Comparison of ENCODE assay signal across 11 cellular contexts in the genomic region with DNA sequence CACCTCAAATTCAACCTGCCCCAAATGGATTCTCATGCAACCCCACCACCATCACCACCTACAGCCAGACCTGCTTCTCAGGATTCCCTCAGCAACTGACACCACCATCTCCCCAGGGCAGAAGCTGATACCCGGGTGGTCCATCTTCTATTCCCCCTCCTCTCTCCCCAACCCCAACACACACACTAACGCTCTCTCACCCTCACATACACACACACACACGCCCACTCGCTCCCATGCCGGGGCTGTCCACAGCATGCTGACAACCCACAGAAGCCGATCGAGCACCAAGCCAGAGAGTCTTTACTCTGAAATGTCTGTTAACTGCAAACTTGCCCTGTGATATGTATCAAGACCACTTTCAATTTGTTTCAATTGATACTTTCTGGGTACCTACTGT. TPM values are rescaled to one million over a fixed set of nuclear protein-coding genes. Genes with fewer than 3 reads are reported as not detected.
DNase-seq lines count a peak whose midpoint lies in the region; ATAC-seq and TF ChIP-seq lines count a peak whose summit lies in the region.
"Had no signal": no experiment of that assay in that cellular context is flagged by ENCODE, and none has a peak within 500 bp of the region (broad histone marks: within the 10 kb centered on the region; RNA-seq: fewer than 3 reads in every experiment).

No MANE protein-coding gene starts in this region.

- H3K27ac ChIP-seq in suprapubic skin = no peak overlapping the region

- peaks cover 82% of the 10 kb centered on the region for H3K4me1 Mint-ChIP-seq in activated T-cell treated with anti-CD3 and anti-CD28 coated beads, Interleukin-2, amount 50 U/mL, for 72 hours (ENCODE audit: low read depth)
- peaks cover 77% of the 10 kb centered on the region for H3K4me1 Mint-ChIP-seq in T-helper 17 cell

- peaks cover 89% of the 10 kb centered on the region for H3K4me1 ChIP-seq in suprapubic skin

- no peaks in the 10 kb centered on the region for H3K9me3 ChIP-seq in T-helper 17 cell (ENCODE audit: control insufficient read depth, low read length, poor library complexity, severe bottlenecking)
- H3K9me3 ChIP-seq in suprapubic skin = no peaks in the 10 kb centered on the region
- H3K9me3 ChIP-seq: esophagus squamous epithelium had no signal

- ATAC-seq in activated T-cell treated with anti-CD3 and anti-CD28 coated beads, Interleukin-2, amount 50 U/mL, for 72 hours (replicated peaks in 1 of 2) = no peak
- ATAC-seq in T-helper 17 cell (no peak), left lobe of liver (no peak), GM19463 (IDR thresholded peaks at IDR 0.05; ENCODE audit: unreplicated experiment) (no peak), HG03521 (IDR thresholded peaks at IDR 0.05; ENCODE audit: unreplicated experiment) (no peak)

- H3K4me3 ChIP-seq in suprapubic skin = no peak overlapping the region

- 82% methylated on average over 7 of the region's 7 CpGs for WGBS in suprapubic skin

- peak overlapping the region; percentile 47 for H3K27ac Mint-ChIP-seq in activated T-cell treated with anti-CD3 and anti-CD28 coated beads, Interleukin-2, amount 50 U/mL, for 72 hours
- H3K27ac Mint-ChIP-seq in T-helper 17 cell = peak overlapping the region; percentile 97

- no peaks in the 10 kb centered on the region for H3K27me3 Mint-ChIP-seq in activated T-cell treated with anti-CD3 and anti-CD28 coated beads, Interleukin-2, amount 50 U/mL, for 72 hours (ENCODE audit: low read depth)
- no peaks in the 10 kb centered on the region for H3K27me3 Mint-ChIP-seq in T-helper 17 cell

- no peak for TF ChIP-seq CTCF in suprapubic skin (IDR thresholded peaks at IDR 0.05)

- no peaks in the 10 kb centered on the region for H3K27me3 ChIP-seq in suprapubic skin
- H3K27me3 ChIP-seq: esophagus squamous epithelium had no signal

- no peaks in the 10 kb centered on the region for H3K36me3 ChIP-seq in suprapubic skin

- no peak for DNase-seq in activated T-cell treated with anti-CD3 and anti-CD28 coated beads, Interleukin-2, amount 50 U/mL, for 72 hours
- DNase-seq in activated T-cell treated with anti-CD3 and anti-CD28 coated beads, Interleukin-2, amount 50 U/mL, for 1 hour = no peak
- no peak for DNase-seq in T-helper 17 cell
- peak; percentile 33 for DNase-seq in left lobe of liver (ENCODE audit: low spot score)
- DNase-seq in suprapubic skin (ENCODE audit: low spot score in 2 of 2) = peak; percentile 47 to 51
- no peak for DNase-seq in hippocampal formation (lab: John Stamatoyannopoulos, UW)
- DNase-seq: esophagus squamous epithelium, NCI-H1417 treated with DMSO at 0.1 percent for 48 hours, NCI-H69 had no signal

- H3K36me3 Mint-ChIP-seq in activated T-cell treated with anti-CD3 and anti-CD28 coated beads, Interleukin-2, amount 50 U/mL, for 72 hours (ENCODE audit: insufficient read depth in 2 of 2) = peaks cover 2 to 4% of the 10 kb centered on the region in 2 donors
- H3K36me3 Mint-ChIP-seq in T-helper 17 cell (ENCODE audit: low read depth) = peaks cover 11% of the 10 kb centered on the region

- no peak for TF ChIP-seq EP300 in suprapubic skin (IDR thresholded peaks at IDR 0.05)

- no peaks in the 10 kb centered on the region for H3K9me3 Mint-ChIP-seq in activated T-cell treated with anti-CD3 and anti-CD28 coated beads, Interleukin-2, amount 50 U/mL, for 72 hours

- TF ChIP-seq POLR2A in suprapubic skin (IDR thresholded peaks at IDR 0.05) = no peak

- H3K4me3 Mint-ChIP-seq in activated T-cell treated with anti-CD3 and anti-CD28 coated beads, Interleukin-2, amount 50 U/mL, for 72 hours = peak overlapping the region; percentile 3 to 11
- H3K4me3 Mint-ChIP-seq in T-helper 17 cell = peak overlapping the region; percentile 91

RNA-seq across cellular contexts. Expression of a gene that starts 28.4 kb away (rescaled TPM):
- total RNA-seq in activated T-cell treated with anti-CD3 and anti-CD28 coated beads, Interleukin-2, amount 50 U/mL, for 72 hours = 10 to 100 TPM; 72.2 to 91.9 TPM
- total RNA-seq in T-helper 17 cell (100 to 1,000 TPM; 106 to 126 TPM), left lobe of liver (48.2 TPM), suprapubic skin (10 to 100 TPM; 45.1 to 68.7 (median 53.5) TPM)

Comparison
In these comparisons a context has a peak if more than half of its experiments do, and no peak if none do; other contexts are left out.
1. DNase-seq: peak in left lobe of liver (single experiment) and suprapubic skin (2 of 2); none in activated T-cell treated with anti-CD3 and anti-CD28 coated beads, Interleukin-2, amount 50 U/mL, for 72 hours (0 of 2), activated T-cell treated with anti-CD3 and anti-CD28 coated beads, Interleukin-2, amount 50 U/mL, for 1 hour (single experiment), T-helper 17 cell (0 of 3) and hippocampal formation (0 of 2).